ENCODE assay signal across 20 cellular contexts in the genomic region with DNA sequence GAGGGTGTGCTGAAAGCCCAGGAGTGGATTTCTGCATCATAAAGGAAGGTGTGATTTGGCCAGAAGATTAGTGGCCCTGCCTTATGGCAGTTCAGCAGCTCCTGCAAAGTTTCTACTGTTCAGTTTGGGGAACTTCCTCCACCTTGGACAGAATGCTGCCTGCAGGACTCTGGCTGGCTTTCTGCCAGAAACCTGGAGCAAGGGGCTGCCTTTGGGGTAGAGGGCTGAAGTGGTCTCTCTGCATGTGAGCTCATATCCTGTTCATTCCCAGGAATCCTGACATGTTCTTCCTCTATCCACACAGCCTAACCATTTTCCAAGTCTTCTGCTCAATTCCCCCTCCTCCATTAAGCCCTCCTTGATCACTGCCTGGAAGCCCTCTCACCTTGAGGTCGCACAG.
"Had no signal": no experiment of that assay in that cellular context is flagged by ENCODE, and none has a peak within 500 bp of the region (broad histone marks: within the 10 kb centered on the region; RNA-seq: fewer than 3 reads in every experiment).

No MANE protein-coding gene starts in this region.

- ATAC-seq: activated CD4-positive, alpha-beta T cell treated with anti-CD3 and anti-CD28 coated beads for 36 hours; activated CD8-positive, alpha-beta memory T cell treated with anti-CD3 and anti-CD28 coated beads, Interleukin-2, amount 10 ng/mL, durations not matched to agents 7 days and 5 days; activated CD8-positive, alpha-beta T cell treated with anti-CD3 and anti-CD28 coated beads, Interleukin-2, amount 10 ng/mL, durations not matched to agents 7 days and 5 days; esophagus mucosa; foreskin keratinocyte; heart left ventricle; T-helper 17 cell had no signal

- H3K27me3 ChIP-seq: foreskin keratinocyte, ovary had no signal

- H3K27ac ChIP-seq: breast epithelium, foreskin keratinocyte, heart left ventricle, ovary, prostate gland, suprapubic skin, tibial artery had no signal

- H3K4me1 ChIP-seq: breast epithelium, foreskin keratinocyte, heart left ventricle, prostate gland, suprapubic skin, tibial artery had no signal

- DNase-seq: activated CD4-positive, alpha-beta T cell treated with anti-CD3 and anti-CD28 coated beads for 36 hours; activated CD4-positive, CD25-positive, alpha-beta regulatory T cell; activated CD8-positive, alpha-beta memory T cell treated with anti-CD3 and anti-CD28 coated beads, Interleukin-2, amount 10 ng/mL, durations not matched to agents 7 days and 5 days; activated CD8-positive, alpha-beta T cell treated with anti-CD3 and anti-CD28 coated beads, Interleukin-2, amount 10 ng/mL, durations not matched to agents 7 days and 5 days; activated T-cell treated with anti-CD3 and anti-CD28 coated beads, Interleukin-2, amount 50 U/mL, for 48 hours; endodermal cell; foreskin keratinocyte; heart left ventricle; naive B cell; nephron progenitor cell; ovary; stimulated activated CD4-positive, alpha-beta T cell treated with anti-CD3 and anti-CD28 coated beads, Interleukin-15, amount 100 ng/mL, for 24 hours; stimulated activated naive CD4-positive, alpha-beta T cell; T-helper 17 cell; T1000; tibial artery had no signal

- H3K9me3 ChIP-seq: breast epithelium, heart left ventricle, ovary, prostate gland, suprapubic skin, tibial artery had no signal

- H3K36me3 ChIP-seq: breast epithelium, heart left ventricle, ovary, prostate gland, suprapubic skin, tibial artery had no signal

- H3K4me3 ChIP-seq: breast epithelium, heart left ventricle, ovary, prostate gland, suprapubic skin, tibial artery had no signal
